In genomic region chrX:44314259-44314734, GRCh38 we compare ENCODE assay signal across 7 cellular contexts. TPM values are rescaled to one million over a fixed set of nuclear protein-coding genes. Genes with fewer than 3 reads are reported as not detected.
DNase-seq lines count a peak whose midpoint lies in the region; ATAC-seq and TF ChIP-seq lines count a peak whose summit lies in the region.

No MANE protein-coding gene starts in this region.

- no peaks in the 10 kb centered on the region for H3K9me3 Mint-ChIP-seq in stimulated activated memory B cell treated with anti-CD40 and anti-IgM and Interleukin-4, amounts not matched to agents 10 μg/mL and 1 μg/mL and 100 μg/mL, for 72 hours

- DNase-seq in H7: peak; percentile 8
- peak; percentile 4 for DNase-seq in SIG-M5 (lab: John Stamatoyannopoulos, UW)
- DNase-seq in fibroblast of villous mesenchyme (ENCODE audit: low read depth): peak; percentile 58
- DNase-seq in NCI-H345 (lab: John Stamatoyannopoulos, UW): no peak
- DNase-seq in NCI-H2171 treated with DMSO at 0.1 percent for 48 hours (lab: John Stamatoyannopoulos, UW): no peak

- H3K36me3 Mint-ChIP-seq in stimulated activated memory B cell treated with anti-CD40 and anti-IgM and Interleukin-4, amounts not matched to agents 10 μg/mL and 1 μg/mL and 100 μg/mL, for 72 hours: no peaks in the 10 kb centered on the region

- peaks cover 7% of the 10 kb centered on the region for H3K4me1 Mint-ChIP-seq in stimulated activated memory B cell treated with anti-CD40 and anti-IgM and Interleukin-4, amounts not matched to agents 10 μg/mL and 1 μg/mL and 100 μg/mL, for 72 hours

- H3K4me3 ChIP-seq in H7 (ENCODE audit: insufficient read depth, low read depth, low read length): no peak overlapping the region
- no peak overlapping the region for H3K4me3 ChIP-seq in fibroblast of villous mesenchyme (ENCODE audit: low read depth, low read length)

- no peak overlapping the region for H3K4me3 Mint-ChIP-seq in stimulated activated memory B cell treated with anti-CD40 and anti-IgM and Interleukin-4, amounts not matched to agents 10 μg/mL and 1 μg/mL and 100 μg/mL, for 72 hours

- ATAC-seq in stimulated activated memory B cell treated with anti-CD40 and anti-IgM and Interleukin-4, amounts not matched to agents 10 μg/mL and 1 μg/mL and 100 μg/mL, for 72 hours: peak; percentile 78
- no peak for ATAC-seq in GM21576 (IDR thresholded peaks at IDR 0.05; ENCODE audit: unreplicated experiment)

- H3K27me3 Mint-ChIP-seq in stimulated activated memory B cell treated with anti-CD40 and anti-IgM and Interleukin-4, amounts not matched to agents 10 μg/mL and 1 μg/mL and 100 μg/mL, for 72 hours: no peaks in the 10 kb centered on the region

- no peaks in the 10 kb centered on the region for H3K36me3 ChIP-seq in H7 (replicated peaks; ENCODE audit: control insufficient read depth, insufficient read depth, low read length)

- no peaks in the 10 kb centered on the region for H3K27me3 ChIP-seq in H7 (ENCODE audit: control insufficient read depth, insufficient read depth, low read length)

- TF ChIP-seq CTCF in fibroblast of villous mesenchyme (IDR thresholded peaks at IDR 0.05; ENCODE audit: insufficient read depth, low read depth, low read length): no peak

- peak overlapping the region; percentile 47 for H3K27ac Mint-ChIP-seq in stimulated activated memory B cell treated with anti-CD40 and anti-IgM and Interleukin-4, amounts not matched to agents 10 μg/mL and 1 μg/mL and 100 μg/mL, for 72 hours

RNA-seq across cellular contexts. Expression of gene EFHC2, which starts 29.2 kb away (rescaled TPM):
- total RNA-seq in H7 (2014; rRNA removed; shearing (Covaris generic)): 0.69 and 0.89 TPM in 2 replicates
- under 0.01 and 0.32 TPM in 2 replicates for total RNA-seq in fibroblast of villous mesenchyme

Comparison
In these comparisons a context has a peak if more than half of its experiments do, and no peak if none do; other contexts are left out.
1. DNase-seq: peak in H7 (single experiment), SIG-M5 (single experiment) and fibroblast of villous mesenchyme (single experiment); none in NCI-H345 (single experiment) and NCI-H2171 treated with DMSO at 0.1 percent for 48 hours (single experiment).